Comparison of ENCODE assay signal across 8 cellular contexts in genomic region chr1:211625040-211625439, GRCh38. TPM values are rescaled to one million over a fixed set of nuclear protein-coding genes. Genes with fewer than 3 reads are reported as not detected.
DNase-seq lines count a peak whose midpoint lies in the region; ATAC-seq and TF ChIP-seq lines count a peak whose summit lies in the region.

No MANE protein-coding gene starts in this region.

- peaks cover 3% of the 10 kb centered on the region for H3K27me3 ChIP-seq in AG04450 (ENCODE audit: control insufficient read depth, insufficient read depth, low read length)

- ATAC-seq in GM18907 (IDR thresholded peaks at IDR 0.05; ENCODE audit: unreplicated experiment) (peak; percentile 54), SK-N-SH treated with all-trans-retinoic acid at 6 μM for 48 hours (peak; percentile 94), left ventricle myocardium superior (peak; percentile 64), HG03439 (IDR thresholded peaks at IDR 0.05; ENCODE audit: unreplicated experiment) (no peak), GM19452 (IDR thresholded peaks at IDR 0.05; ENCODE audit: unreplicated experiment) (no peak)

- CTCF ChIA-PET in AG04450 (lab: Charles Lee) = interaction anchor here (0.8 to 1.4 kb wide), 2 partner anchors 18 to 111 kb away, joined by 3 to 4 read pairs; no protein-coding TSS in a partner anchor

- intact Hi-C loops in left ventricle myocardium superior (cut with micrococcal nuclease) = no loop called here

- DNase-seq in AG04450 (ENCODE audit: low read depth, low spot score) = no peak
- DNase-seq in left ventricle myocardium superior = no peak
- DNase-seq in NCI-H2029 (lab: John Stamatoyannopoulos, UW) = no peak
- DNase-seq in effector CD8-positive, alpha-beta T cell (lab: John Stamatoyannopoulos, UW) = no peak

- peak; percentile 32; the same call in 1 of the 2 replicates for TF ChIP-seq CTCF in AG04450 (IDR thresholded peaks at IDR 0.05; ENCODE audit: low read depth, low read length)

- POLR2A ChIA-PET in AG04450 (lab: Yijun Ruan, JAX) = interaction anchor here (1.1 kb wide), 1 partner anchor 46 kb away, joined by 3 read pairs; the partner anchor contains the start of gene SLC30A1

- no peak overlapping the region for H3K4me3 ChIP-seq in AG04450 (ENCODE audit: low read depth, low read length)

- no peak overlapping the region for H3K27ac ChIP-seq in AG04450 (ENCODE audit: low read depth, low read length)

- H3K9me3 ChIP-seq in AG04450 (ENCODE audit: control insufficient read depth, insufficient read depth, low read length) = no peaks in the 10 kb centered on the region

TF ChIP-seq in SK-N-SH treated with all-trans-retinoic acid at 6 μM for 48 hours, 23 proteins besides CTCF, POLR2A, EP300 and RAD21:
- TF ChIP-seq ZFP30 (CRISPR knock-in tag; IDR thresholded peaks at IDR 0.05) (no peak), TSHZ2 (CRISPR knock-in tag; IDR thresholded peaks at IDR 0.05) (no peak), PPARA (CRISPR knock-in tag; IDR thresholded peaks at IDR 0.05; ENCODE audit: borderline replicate concordance) (no peak), TCF4 (CRISPR knock-in tag; IDR thresholded peaks at IDR 0.05; ENCODE audit: borderline replicate concordance) (no peak), PATZ1 (CRISPR knock-in tag; IDR thresholded peaks at IDR 0.05; ENCODE audit: borderline replicate concordance) (no peak), ISL1 (CRISPR knock-in tag; IDR thresholded peaks at IDR 0.05) (no peak), ZFP3 (CRISPR knock-in tag; IDR thresholded peaks at IDR 0.05) (no peak), BACH2 (CRISPR knock-in tag; IDR thresholded peaks at IDR 0.05; ENCODE audit: borderline replicate concordance) (no peak), ZC3H10 (CRISPR knock-in tag; IDR thresholded peaks at IDR 0.05) (no peak), TOX (CRISPR knock-in tag; IDR thresholded peaks at IDR 0.05; ENCODE audit: borderline replicate concordance) (no peak), GLIS3 (CRISPR knock-in tag; IDR thresholded peaks at IDR 0.05) (no peak), ZNF70 (CRISPR knock-in tag; IDR thresholded peaks at IDR 0.05) (no peak), ARNTL (CRISPR knock-in tag; IDR thresholded peaks at IDR 0.05; ENCODE audit: borderline replicate concordance, low read depth) (no peak), ZNF8 (CRISPR knock-in tag; IDR thresholded peaks at IDR 0.05) (no peak), OSR1 (CRISPR knock-in tag; IDR thresholded peaks at IDR 0.05) (no peak)
TF ChIP-seq in SK-N-SH treated with all-trans-retinoic acid at 6 μM for 48 hours: peak in this region for 0.

RNA-seq across cellular contexts. Expression of gene SLC30A1, which starts 46.1 kb away (rescaled TPM):
- 11.1 and 12.8 TPM in 2 replicates for polyA plus RNA-seq in AG04450 (2011; rRNA removed)
- polyA minus RNA-seq in AG04450 (2011; rRNA and poly(A)+ RNA removed) = 11.7 and 20.9 TPM in 2 replicates
- total RNA-seq in left ventricle myocardium superior = 11.5 TPM

RNA-seq across cellular contexts. Expression of gene NEK2, which starts 50.4 kb away (rescaled TPM):
- polyA plus RNA-seq in AG04450 (2011; rRNA removed) = 5.4 and 8.8 TPM in 2 replicates
- 3.8 and 8.8 TPM in 2 replicates for polyA minus RNA-seq in AG04450 (2011; rRNA and poly(A)+ RNA removed)
- total RNA-seq in left ventricle myocardium superior = 0.25 TPM

Comparison
In these comparisons a context has a peak if more than half of its experiments do, and no peak if none do; other contexts are left out.
1. ATAC-seq: peak in GM18907 (single experiment), SK-N-SH treated with all-trans-retinoic acid at 6 μM for 48 hours (single experiment) and left ventricle myocardium superior (single experiment); none in HG03439 (single experiment) and GM19452 (single experiment).